ENCODE assay signal across 1 cellular context in genomic region chr17:77087650-77088454, GRCh38.
A peak's percentile ranks its signal among the peaks of the same experiment; 100 is the strongest.
TF ChIP-seq lines count a peak whose summit lies in the region.

No MANE protein-coding gene starts in this region.

TF ChIP-seq in K562, 482 proteins besides CTCF, POLR2A, EP300 and RAD21 (continued from another document and continues in another):
- TF ChIP-seq, protein P1, sequence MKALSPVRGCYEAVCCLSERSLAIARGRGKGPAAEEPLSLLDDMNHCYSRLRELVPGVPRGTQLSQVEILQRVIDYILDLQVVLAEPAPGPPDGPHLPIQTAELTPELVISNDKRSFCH (CRISPR knock-in tag; IDR thresholded peaks at IDR 0.05) = 0 out of 2 replicates have a peak, but pooled peaks have one; percentile 30
- TF ChIP-seq, protein P1 (tag; IDR thresholded peaks at IDR 0.05) = peak; percentile 99
- TF ChIP-seq NONO (IDR thresholded peaks at IDR 0.05; ENCODE audit: low read depth in 2 of 2, low read length in 1 of 2) (no peak), THRA (IDR thresholded peaks at IDR 0.05) (no peak), ZNF584 (CRISPR knock-in tag; IDR thresholded peaks at IDR 0.05; ENCODE audit: low read depth) (0 out of 2 replicates have a peak, but pooled peaks have one; percentile 80), ZKSCAN3 (CRISPR knock-in tag; IDR thresholded peaks at IDR 0.05) (no peak), GMEB1 (CRISPR knock-in tag; IDR thresholded peaks at IDR 0.05) (peak; percentile 48; the same call in 1 of the 2 replicates), MECOM (CRISPR knock-in tag; IDR thresholded peaks at IDR 0.05) (peak; percentile 88), SMAD3 (CRISPR knock-in tag; conservative IDR thresholded peaks at IDR 0.05) (0 out of 2 replicates have a peak, but pooled peaks have one; percentile 37), ZBTB34 (CRISPR knock-in tag; IDR thresholded peaks at IDR 0.05) (peak; percentile 81), ZNF740 (CRISPR knock-in tag; IDR thresholded peaks at IDR 0.05) (no peak), ZNF740 (tag; IDR thresholded peaks at IDR 0.05) (peak in 1 of 2 experiments; percentile 93; a peak in 2 of 4 replicates), RFX1 (IDR thresholded peaks at IDR 0.05) (peak; percentile 47), ZNF583 (CRISPR knock-in tag; IDR thresholded peaks at IDR 0.05) (peak; percentile 97), HEY1 (CRISPR knock-in tag; IDR thresholded peaks at IDR 0.05; ENCODE audit: borderline replicate concordance) (no peak), PHF8 (IDR thresholded peaks at IDR 0.05; ENCODE audit: borderline replicate concordance, low read length) (no peak), ZNF589 (CRISPR knock-in tag; IDR thresholded peaks at IDR 0.05; ENCODE audit: low read depth) (peak; percentile 76), ZNF639 (CRISPR knock-in tag; conservative IDR thresholded peaks at IDR 0.05 in 1 of 2, IDR thresholded peaks at IDR 0.05 in 1 of 2) (peak in 1 of 2 experiments; percentile 61; a peak in 1 of 4 replicates), NFXL1 (CRISPR knock-in tag; IDR thresholded peaks at IDR 0.05) (peak; percentile 80; the same call in 1 of the 2 replicates), MAFK (IDR thresholded peaks at IDR 0.05; ENCODE audit: low read length) (no peak), ZNF79 (CRISPR knock-in tag; IDR thresholded peaks at IDR 0.05; ENCODE audit: low read depth) (0 out of 2 replicates have a peak, but pooled peaks have one; percentile 42), ZBTB7A (IDR thresholded peaks at IDR 0.05; ENCODE audit: borderline replicate concordance, control insufficient read depth, low read depth, low read length) (0 out of 2 replicates have a peak, but pooled peaks have one; percentile 4), DIDO1 (tag; IDR thresholded peaks at IDR 0.05; ENCODE audit: low read depth) (0 out of 2 replicates have a peak, but pooled peaks have one; percentile 59), NR4A1 (CRISPR knock-in tag; IDR thresholded peaks at IDR 0.05) (no peak), NR4A1 (tag; IDR thresholded peaks at IDR 0.05) (peak; percentile 97), MAZ (CRISPR knock-in tag; conservative IDR thresholded peaks at IDR 0.05 in 1 of 2, IDR thresholded peaks at IDR 0.05 in 1 of 2) (peak in 1 of 2 experiments; percentile 32; a peak in 1 of 4 replicates), PYGO2 (tag; IDR thresholded peaks at IDR 0.05) (peak; percentile 90), DMBX1 (CRISPR knock-in tag; IDR thresholded peaks at IDR 0.05; ENCODE audit: borderline replicate concordance) (peak; percentile 98), ZNF830 (CRISPR knock-in tag; IDR thresholded peaks at IDR 0.05) (0 out of 2 replicates have a peak, but pooled peaks have one; percentile 39), TCFL5 (CRISPR knock-in tag; conservative IDR thresholded peaks at IDR 0.05) (peak; percentile 64; the same call in 1 of the 2 replicates), RFX7 (CRISPR knock-in tag; IDR thresholded peaks at IDR 0.05) (no peak), KLF13 (tag; IDR thresholded peaks at IDR 0.05; ENCODE audit: borderline replicate concordance, low read depth) (0 out of 2 replicates have a peak, but pooled peaks have one; percentile 43), ZNF41 (CRISPR knock-in tag; conservative IDR thresholded peaks at IDR 0.05) (peak; percentile 81), ZNF324 (CRISPR knock-in tag; IDR thresholded peaks at IDR 0.05) (peak; percentile 70; the same call in 1 of the 2 replicates), ZNF644 (tag; IDR thresholded peaks at IDR 0.05; ENCODE audit: low read depth) (peak; percentile 78), NFE2L1 (tag; IDR thresholded peaks at IDR 0.05; ENCODE audit: borderline replicate concordance, low read depth) (peak; percentile 10; the same call in 1 of the 2 replicates), XRCC4 (IDR thresholded peaks at IDR 0.05; ENCODE audit: extremely low read depth, insufficient read depth, insufficient read length) (no peak), HIVEP1 (CRISPR knock-in tag; IDR thresholded peaks at IDR 0.05) (0 out of 2 replicates have a peak, but pooled peaks have one; percentile 37), BACH1 (tag; IDR thresholded peaks at IDR 0.05) (peak; percentile 74), TEAD2 (tag; IDR thresholded peaks at IDR 0.05) (no peak), TRIM24 (IDR thresholded peaks at IDR 0.05) (no peak), ZNF431 (CRISPR knock-in tag; IDR thresholded peaks at IDR 0.05) (no peak), POLR2AphosphoS5 (IDR thresholded peaks at IDR 0.05; ENCODE audit: control insufficient read depth, insufficient read depth, low read depth, low read length) (no peak), BCL6 (CRISPR knock-in tag; IDR thresholded peaks at IDR 0.05) (peak; percentile 72), CBFA2T3 (IDR thresholded peaks at IDR 0.05) (no peak), ZNF175 (CRISPR knock-in tag; IDR thresholded peaks at IDR 0.05; ENCODE audit: low read depth) (peak; percentile 47; the same call in 1 of the 2 replicates), RNF2 (IDR thresholded peaks at IDR 0.05) (no peak), LCOR (CRISPR knock-in tag; IDR thresholded peaks at IDR 0.05) (no peak), ZBTB17 (CRISPR knock-in tag; IDR thresholded peaks at IDR 0.05) (peak; percentile 88), ZNF140 (CRISPR knock-in tag; IDR thresholded peaks at IDR 0.05) (0 out of 2 replicates have a peak, but pooled peaks have one; percentile 34), ZBTB9 (CRISPR knock-in tag; IDR thresholded peaks at IDR 0.05) (peak; percentile 71; the same call in 1 of the 2 replicates), TEAD1 (CRISPR knock-in tag; IDR thresholded peaks at IDR 0.05) (peak in 1 of 2 experiments; percentile 84; a peak in 2 of 4 replicates), ILK (tag; IDR thresholded peaks at IDR 0.05; ENCODE audit: borderline replicate concordance, low read depth) (peak; percentile 76), BCOR (IDR thresholded peaks at IDR 0.05) (peak; percentile 4; the same call in 1 of the 2 replicates), YY1 (IDR thresholded peaks at IDR 0.05; ENCODE audit: borderline replicate concordance in 1 of 3, control insufficient read depth in 1 of 3, extremely low read depth in 1 of 3, insufficient read depth in 3 of 3, insufficient read length in 1 of 3, insufficient replicate concordance in 2 of 3, low read depth in 1 of 3, low read length in 2 of 3) (peak in 1 of 3 experiments; percentile 80), JUND (IDR thresholded peaks at IDR 0.05; ENCODE audit: borderline replicate concordance, low read depth, low read length) (no peak), JUND (tag; IDR thresholded peaks at IDR 0.05; ENCODE audit: borderline replicate concordance, low read depth, low read length) (peak; percentile 35; the same call in 1 of the 3 replicates), HOMEZ (CRISPR knock-in tag; IDR thresholded peaks at IDR 0.05) (peak; percentile 81; the same call in 1 of the 2 replicates), HMG20B (CRISPR knock-in tag; IDR thresholded peaks at IDR 0.05) (no peak)
- TF ChIP-seq, protein P2, sequence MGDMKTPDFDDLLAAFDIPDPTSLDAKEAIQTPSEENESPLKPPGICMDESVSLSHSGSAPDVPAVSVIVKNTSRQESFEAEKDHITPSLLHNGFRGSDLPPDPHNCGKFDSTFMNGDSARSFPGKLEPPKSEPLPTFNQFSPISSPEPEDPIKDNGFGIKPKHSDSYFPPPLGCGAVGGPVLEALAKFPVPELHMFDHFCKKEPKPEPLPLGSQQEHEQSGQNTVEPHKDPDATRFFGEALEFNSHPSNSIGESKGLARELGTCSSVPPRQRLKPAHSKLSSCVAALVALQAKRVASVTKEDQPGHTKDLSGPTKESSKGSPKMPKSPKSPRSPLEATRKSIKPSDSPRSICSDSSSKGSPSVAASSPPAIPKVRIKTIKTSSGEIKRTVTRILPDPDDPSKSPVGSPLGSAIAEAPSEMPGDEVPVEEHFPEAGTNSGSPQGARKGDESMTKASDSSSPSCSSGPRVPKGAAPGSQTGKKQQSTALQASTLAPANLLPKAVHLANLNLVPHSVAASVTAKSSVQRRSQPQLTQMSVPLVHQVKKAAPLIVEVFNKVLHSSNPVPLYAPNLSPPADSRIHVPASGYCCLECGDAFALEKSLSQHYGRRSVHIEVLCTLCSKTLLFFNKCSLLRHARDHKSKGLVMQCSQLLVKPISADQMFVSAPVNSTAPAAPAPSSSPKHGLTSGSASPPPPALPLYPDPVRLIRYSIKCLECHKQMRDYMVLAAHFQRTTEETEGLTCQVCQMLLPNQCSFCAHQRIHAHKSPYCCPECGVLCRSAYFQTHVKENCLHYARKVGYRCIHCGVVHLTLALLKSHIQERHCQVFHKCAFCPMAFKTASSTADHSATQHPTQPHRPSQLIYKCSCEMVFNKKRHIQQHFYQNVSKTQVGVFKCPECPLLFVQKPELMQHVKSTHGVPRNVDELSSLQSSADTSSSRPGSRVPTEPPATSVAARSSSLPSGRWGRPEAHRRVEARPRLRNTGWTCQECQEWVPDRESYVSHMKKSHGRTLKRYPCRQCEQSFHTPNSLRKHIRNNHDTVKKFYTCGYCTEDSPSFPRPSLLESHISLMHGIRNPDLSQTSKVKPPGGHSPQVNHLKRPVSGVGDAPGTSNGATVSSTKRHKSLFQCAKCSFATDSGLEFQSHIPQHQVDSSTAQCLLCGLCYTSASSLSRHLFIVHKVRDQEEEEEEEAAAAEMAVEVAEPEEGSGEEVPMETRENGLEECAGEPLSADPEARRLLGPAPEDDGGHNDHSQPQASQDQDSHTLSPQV (IDR thresholded peaks at IDR 0.05) = peak; percentile 99
